12 cellular contexts compared by ENCODE assay signal in genomic region chr5:61160497-61160896, GRCh38. TPM values are rescaled to one million over a fixed set of nuclear protein-coding genes. Genes with fewer than 3 reads are reported as not detected.
DNase-seq lines count a peak whose midpoint lies in the region; ATAC-seq, FAIRE-seq and TF ChIP-seq lines count a peak whose summit lies in the region.
"Had no signal": no experiment of that assay in that cellular context is flagged by ENCODE, and none has a peak within 500 bp of the region (broad histone marks: within the 10 kb centered on the region; RNA-seq: fewer than 3 reads in every experiment).

No MANE protein-coding gene starts in this region.

- no peak for ATAC-seq in CD8-positive, alpha-beta T cell
- ATAC-seq in naive thymus-derived CD4-positive, alpha-beta T cell = no peak
- ATAC-seq in HG03196 (IDR thresholded peaks at IDR 0.05; ENCODE audit: unreplicated experiment) = no peak
- ATAC-seq in GM21367 (IDR thresholded peaks at IDR 0.05; ENCODE audit: unreplicated experiment) = no peak

- H3K4me1 Mint-ChIP-seq in CD8-positive, alpha-beta T cell (ENCODE audit: low read depth) = peaks cover 50% of the 10 kb centered on the region
- peaks cover 46% of the 10 kb centered on the region for H3K4me1 Mint-ChIP-seq in activated naive CD8-positive, alpha-beta T cell (ENCODE audit: low read depth)
- peaks cover 5 to 57% (median 46%) of the 10 kb centered on the region in 7 donors for H3K4me1 Mint-ChIP-seq in naive thymus-derived CD4-positive, alpha-beta T cell

- peaks cover 5% of the 10 kb centered on the region for H3K9me3 Mint-ChIP-seq in CD8-positive, alpha-beta T cell
- H3K9me3 Mint-ChIP-seq in activated naive CD8-positive, alpha-beta T cell (ENCODE audit: low read depth) = no peaks in the 10 kb centered on the region
- H3K9me3 Mint-ChIP-seq in naive thymus-derived CD4-positive, alpha-beta T cell = peaks cover 0 to 31% (median 10%) of the 10 kb centered on the region in 11 donors

- no peak overlapping the region for H3K4me3 ChIP-seq in CD8-positive, alpha-beta T cell (ENCODE audit: low read depth, low read length)
- H3K4me3 ChIP-seq in HUES64 (ENCODE audit: low read length) = peak overlapping the region; percentile 88
- H3K4me3 ChIP-seq in naive thymus-derived CD4-positive, alpha-beta T cell (ENCODE audit: low read length) = no peak overlapping the region

- H3K4me1 ChIP-seq in CD8-positive, alpha-beta T cell (ENCODE audit: insufficient read depth, low read length) = peaks cover 18% of the 10 kb centered on the region
- peaks cover 12% of the 10 kb centered on the region; the same call in 1 of the 2 replicates for H3K4me1 ChIP-seq in HUES64 (ENCODE audit: insufficient read depth, low read length)
- peaks cover 8 to 16% of the 10 kb centered on the region in 2 donors for H3K4me1 ChIP-seq in naive thymus-derived CD4-positive, alpha-beta T cell (ENCODE audit: control insufficient read depth in 2 of 2, insufficient read depth in 2 of 2, low read length in 2 of 2)

- peak overlapping the region; percentile 5 for H3K4me3 Mint-ChIP-seq in CD8-positive, alpha-beta T cell
- H3K4me3 Mint-ChIP-seq in activated naive CD8-positive, alpha-beta T cell = peak overlapping the region; percentile 78
- peak overlapping the region in 8 of 10 donors; percentile 7 to 97 (median 53) for H3K4me3 Mint-ChIP-seq in naive thymus-derived CD4-positive, alpha-beta T cell

- H3K9me3 ChIP-seq in CD8-positive, alpha-beta T cell (ENCODE audit: low read length) = no peaks in the 10 kb centered on the region
- 0 out of 2 replicates have a peak, but pooled peaks cover 4% of the 10 kb centered on the region for H3K9me3 ChIP-seq in HUES64 (ENCODE audit: insufficient read depth, low read depth, low read length)
- H3K9me3 ChIP-seq in naive thymus-derived CD4-positive, alpha-beta T cell (ENCODE audit: control insufficient read depth in 2 of 3, low read length in 3 of 3) = peaks cover 0 to 7% (median 0%) of the 10 kb centered on the region in 3 experiments

- whole genome bisulfite sequencing in HUES64 = 92% methylated on average over 3 of the region's 3 CpGs

- H3K9ac ChIP-seq in HUES64 (ENCODE audit: low read depth, low read length) = no peak overlapping the region

- peak overlapping the region; percentile 33 for H3K27ac Mint-ChIP-seq in CD8-positive, alpha-beta T cell
- peak overlapping the region; percentile 46 for H3K27ac Mint-ChIP-seq in activated naive CD8-positive, alpha-beta T cell
- peak overlapping the region in 6 of 9 donors; percentile 41 to 86 (median 54) for H3K27ac Mint-ChIP-seq in naive thymus-derived CD4-positive, alpha-beta T cell

- intact Hi-C loops in CD8-positive, alpha-beta T cell (cut with DNase I, micrococcal nuclease) = loop anchor here in 1 of 2 experiments (5.0 kb wide), 2 partner anchors 218 to 247 kb away; no protein-coding TSS in a partner anchor
- intact Hi-C loops in naive thymus-derived CD4-positive, alpha-beta T cell (cut with micrococcal nuclease) = loop anchor here (5.0 to 10.0 kb wide), 4 partner anchors 117 to 1252 kb away; partner anchors contain the start of genes DEPDC1B (in 1 of the 2) and IPO11 (in 1 of the 2)

- H3K27me3 ChIP-seq in CD8-positive, alpha-beta T cell (ENCODE audit: insufficient read depth, low read length) = no peaks in the 10 kb centered on the region
- no peaks in the 10 kb centered on the region for H3K27me3 ChIP-seq in HUES64 (ENCODE audit: insufficient read depth, low read length)
- no peaks in the 10 kb centered on the region for H3K27me3 ChIP-seq in naive thymus-derived CD4-positive, alpha-beta T cell (ENCODE audit: control insufficient read depth in 2 of 2, insufficient read depth in 2 of 2, low read length in 2 of 2)

- POLR2A ChIA-PET in CD8-positive, alpha-beta T cell (lab: Charles Lee) = no interaction called here
- POLR2A ChIA-PET in naive thymus-derived CD4-positive, alpha-beta T cell (lab: Charles Lee) = interaction anchor here (2.6 kb wide), 1 partner anchor 171 kb away, joined by 18 read pairs; the partner anchor contains the start of gene ZSWIM6

- CTCF ChIA-PET in CD8-positive, alpha-beta T cell (lab: Charles Lee) = no interaction called here
- CTCF ChIA-PET in naive thymus-derived CD4-positive, alpha-beta T cell (lab: Charles Lee) = no interaction called here

- H3K36me3 Mint-ChIP-seq in CD8-positive, alpha-beta T cell = peaks cover 49% of the 10 kb centered on the region
- H3K36me3 Mint-ChIP-seq in activated naive CD8-positive, alpha-beta T cell = peaks cover 38% of the 10 kb centered on the region
- H3K36me3 Mint-ChIP-seq in naive thymus-derived CD4-positive, alpha-beta T cell = peaks cover 8 to 50% (median 48%) of the 10 kb centered on the region in 5 donors

- H3K27ac ChIP-seq in CD8-positive, alpha-beta T cell (ENCODE audit: low read depth, low read length) = no peak overlapping the region
- H3K27ac ChIP-seq in HUES64 (ENCODE audit: low read depth, low read length) = no peak overlapping the region
- no peak overlapping the region for H3K27ac ChIP-seq in naive thymus-derived CD4-positive, alpha-beta T cell (ENCODE audit: low read depth, low read length)
- H3K27ac ChIP-seq: coronary artery had no signal

- peaks cover 22% of the 10 kb centered on the region for H3K36me3 ChIP-seq in CD8-positive, alpha-beta T cell (ENCODE audit: insufficient read depth, low read length)
- H3K36me3 ChIP-seq in HUES64 (ENCODE audit: insufficient read depth, low read length) = peaks cover 46% of the 10 kb centered on the region
- H3K36me3 ChIP-seq in naive thymus-derived CD4-positive, alpha-beta T cell (ENCODE audit: control insufficient read depth in 2 of 3, insufficient read depth in 3 of 3, low read length in 3 of 3) = peaks cover 0 to 22% (median 22%) of the 10 kb centered on the region in 3 experiments

- H3K27me3 Mint-ChIP-seq in CD8-positive, alpha-beta T cell (ENCODE audit: low read depth) = no peaks in the 10 kb centered on the region
- H3K27me3 Mint-ChIP-seq in activated naive CD8-positive, alpha-beta T cell = no peaks in the 10 kb centered on the region
- H3K27me3 Mint-ChIP-seq in naive thymus-derived CD4-positive, alpha-beta T cell = no peaks in the 10 kb centered on the region

- FAIRE-seq in RCC 7860 (lab: Jason Lieb, UNC) = no peak

- no peak for TF ChIP-seq CTCF in CD8-positive, alpha-beta T cell (IDR thresholded peaks at IDR 0.05)

- no peak for DNase-seq in CD8-positive, alpha-beta T cell
- no peak for DNase-seq in naive thymus-derived CD4-positive, alpha-beta T cell
- no peak for DNase-seq in RCC 7860 (ENCODE audit: low spot score)
- DNase-seq in HuH-7.5 (ENCODE audit: low spot score) = no peak
- DNase-seq: DMS53; NCI-H226; stimulated activated CD4-positive, alpha-beta T cell treated with anti-CD3 and anti-CD28 coated beads, Interleukin-12 subunit alpha, Interleukin-12 subunit beta, amount 100 ng/mL, for 4 hours had no signal

RNA-seq across cellular contexts. Expression of gene SMIM15, which starts 1.8 kb away (rescaled TPM):
- 10 to 100 TPM; 22.6 to 24.8 TPM for total RNA-seq in CD8-positive, alpha-beta T cell
- polyA plus RNA-seq in HUES64 (2013, experiment 1 of 2) = 39.4 TPM
- 36.4 TPM for polyA plus RNA-seq in HUES64 (2013, experiment 2 of 2)
- total RNA-seq in naive thymus-derived CD4-positive, alpha-beta T cell = 10 to 100 TPM; 17.3 to 49.0 (median 34.0) TPM
- 10 to 100 TPM; 24.3 to 25.3 TPM for polyA plus RNA-seq in naive thymus-derived CD4-positive, alpha-beta T cell

Comparison
In these comparisons a context has a peak if more than half of its experiments do, and no peak if none do; other contexts are left out.
1. H3K4me3 Mint-ChIP-seq: peak in every context shown above with its lines; median percentile 78 in activated naive CD8-positive, alpha-beta T cell; 53 in naive thymus-derived CD4-positive, alpha-beta T cell; 5 in CD8-positive, alpha-beta T cell.